13 cellular contexts compared by ENCODE assay signal in the genomic region with DNA sequence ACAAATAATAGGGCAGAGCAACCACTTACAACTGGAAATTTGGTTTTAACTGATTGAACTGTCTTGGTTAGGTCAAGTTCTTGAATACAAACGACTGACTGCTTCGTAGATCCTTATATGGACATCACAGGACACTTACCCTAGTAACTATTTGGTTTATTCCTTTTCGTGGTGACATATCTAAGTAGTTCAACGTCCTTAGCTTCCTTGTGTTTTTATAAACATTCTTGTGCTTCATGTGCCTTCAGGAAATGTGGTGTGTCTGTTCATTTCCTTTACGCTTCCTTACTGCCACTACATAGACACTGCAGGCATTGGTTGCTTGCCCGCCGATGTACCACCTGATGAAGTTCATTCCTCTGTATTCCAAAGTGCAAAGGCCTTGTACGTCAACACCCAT. TPM values are rescaled to one million over a fixed set of nuclear protein-coding genes. Genes with fewer than 3 reads are reported as not detected.
DNase-seq lines count a peak whose midpoint lies in the region; ATAC-seq and TF ChIP-seq lines count a peak whose summit lies in the region.
"Had no signal": no experiment of that assay in that cellular context is flagged by ENCODE, and none has a peak within 500 bp of the region (broad histone marks: within the 10 kb centered on the region; RNA-seq: fewer than 3 reads in every experiment).

No MANE protein-coding gene starts in this region.

- intact Hi-C loops in natural killer cell (cut with micrococcal nuclease) (no loop called here), vagina (cut with DNase I) (loop anchor here (5.0 kb wide), 1 partner anchor 193 kb away; no protein-coding TSS in a partner anchor)

- peaks cover 33% of the 10 kb centered on the region for H3K36me3 Mint-ChIP-seq in activated CD8-positive, alpha-beta memory T cell treated with anti-CD3 and anti-CD28 coated beads, Interleukin-2, amount 10 ng/mL, durations not matched to agents 7 days and 5 days
- peaks cover 4% of the 10 kb centered on the region for H3K36me3 Mint-ChIP-seq in natural killer cell

- peaks cover 31% of the 10 kb centered on the region for H3K4me1 Mint-ChIP-seq in activated CD8-positive, alpha-beta memory T cell treated with anti-CD3 and anti-CD28 coated beads, Interleukin-2, amount 10 ng/mL, durations not matched to agents 7 days and 5 days
- H3K4me1 Mint-ChIP-seq in natural killer cell = peaks cover 37 to 41% of the 10 kb centered on the region in 2 donors

- no peak for TF ChIP-seq EP300 in tibial nerve (IDR thresholded peaks at IDR 0.05)

- H3K27me3 Mint-ChIP-seq in activated CD8-positive, alpha-beta memory T cell treated with anti-CD3 and anti-CD28 coated beads, Interleukin-2, amount 10 ng/mL, durations not matched to agents 7 days and 5 days = no peaks in the 10 kb centered on the region
- no peaks in the 10 kb centered on the region for H3K27me3 Mint-ChIP-seq in natural killer cell (ENCODE audit: low read depth in 2 of 2)

- H3K27ac ChIP-seq in vagina (no peak overlapping the region), tibial nerve (no peak overlapping the region)
- H3K27ac ChIP-seq: epithelial cell of prostate had no signal

- no peak for TF ChIP-seq POLR2A in vagina (IDR thresholded peaks at IDR 0.05)
- TF ChIP-seq POLR2A in tibial nerve (IDR thresholded peaks at IDR 0.05) = no peak

- H3K9me3 ChIP-seq in vagina (no peaks in the 10 kb centered on the region), tibial nerve (no peaks in the 10 kb centered on the region)

- H3K36me3 ChIP-seq in vagina = peaks cover 0 to 33% of the 10 kb centered on the region in 2 donors
- H3K36me3 ChIP-seq in tibial nerve = peaks cover 1 to 51% (median 2%) of the 10 kb centered on the region in 3 donors

- ATAC-seq in activated CD8-positive, alpha-beta memory T cell treated with anti-CD3 and anti-CD28 coated beads, Interleukin-2, amount 10 ng/mL, durations not matched to agents 7 days and 5 days = no peak
- peak; percentile 56 to 76 (median 62) for ATAC-seq in natural killer cell

- H3K4me1 ChIP-seq in vagina = peaks cover 14% of the 10 kb centered on the region
- H3K4me1 ChIP-seq in tibial nerve = peaks cover 0 to 27% (median 8%) of the 10 kb centered on the region in 4 donors

- CTCF ChIA-PET in activated CD8-positive, alpha-beta memory T cell treated with anti-CD3 and anti-CD28 coated beads, Interleukin-2, amount 10 ng/mL, durations not matched to agents 7 days and 5 days (lab: Charles Lee) = interaction anchor here (1.2 to 2.0 kb wide), 3 partner anchors 9 to 194 kb away, joined by 7 to 8 read pairs (median 8); no protein-coding TSS in a partner anchor

- H3K4me3 ChIP-seq in choroid plexus epithelial cell (ENCODE audit: low read depth, low read length) (no peak overlapping the region), vagina (no peak overlapping the region), tibial nerve (no peak overlapping the region)

- TF ChIP-seq CTCF in choroid plexus epithelial cell (conservative IDR thresholded peaks at IDR 0.05; ENCODE audit: low read depth, low read length) = no peak
- TF ChIP-seq CTCF in natural killer cell (IDR thresholded peaks at IDR 0.05) = no peak
- TF ChIP-seq CTCF in vagina (IDR thresholded peaks at IDR 0.05) = no peak
- TF ChIP-seq CTCF in tibial nerve (IDR thresholded peaks at IDR 0.05) = no peak

- no peak overlapping the region for H3K4me3 Mint-ChIP-seq in activated CD8-positive, alpha-beta memory T cell treated with anti-CD3 and anti-CD28 coated beads, Interleukin-2, amount 10 ng/mL, durations not matched to agents 7 days and 5 days
- H3K4me3 Mint-ChIP-seq in natural killer cell = peak overlapping the region; percentile 15
- H3K4me3 Mint-ChIP-seq: H9 had no signal

- H3K27me3 ChIP-seq in vagina = no peaks in the 10 kb centered on the region
- no peaks in the 10 kb centered on the region for H3K27me3 ChIP-seq in tibial nerve

- DNase-seq in activated CD8-positive, alpha-beta memory T cell treated with anti-CD3 and anti-CD28 coated beads, Interleukin-2, amount 10 ng/mL, durations not matched to agents 7 days and 5 days = no peak
- DNase-seq in activated CD8-positive, alpha-beta memory T cell treated with anti-CD3 and anti-CD28 coated beads, Interleukin-2, amount 50 U/mL, for 48 hours = no peak
- peak; percentile 90 to 95 for DNase-seq in Kasumi-1 (lab: John Stamatoyannopoulos, UW)
- peak; percentile 57 for DNase-seq in choroid plexus epithelial cell (ENCODE audit: low read depth)
- no peak for DNase-seq in natural killer cell
- no peak for DNase-seq in vagina (ENCODE audit: extremely low spot score in 2 of 2)
- DNase-seq in tibial nerve (ENCODE audit: low spot score in 2 of 2) = no peak
- DNase-seq in SHP77 treated with DMSO at 0.1 percent for 48 hours (lab: John Stamatoyannopoulos, UW) = no peak
- DNase-seq: Calu3, H9, SIG-M5, substantia nigra had no signal

- H3K9me3 Mint-ChIP-seq in activated CD8-positive, alpha-beta memory T cell treated with anti-CD3 and anti-CD28 coated beads, Interleukin-2, amount 10 ng/mL, durations not matched to agents 7 days and 5 days (ENCODE audit: low read depth) = no peaks in the 10 kb centered on the region
- no peaks in the 10 kb centered on the region for H3K9me3 Mint-ChIP-seq in natural killer cell
- H3K9me3 Mint-ChIP-seq: H9 had no signal

- peak overlapping the region; percentile 12 for H3K27ac Mint-ChIP-seq in activated CD8-positive, alpha-beta memory T cell treated with anti-CD3 and anti-CD28 coated beads, Interleukin-2, amount 10 ng/mL, durations not matched to agents 7 days and 5 days
- H3K27ac Mint-ChIP-seq in natural killer cell = peak overlapping the region; percentile 19 to 66

- 71 to 75% methylated on average over 8 of the region's 8 CpGs for WGBS in tibial nerve, 2 donors

RNA-seq across cellular contexts. Expression of a gene that starts 59.3 kb away (rescaled TPM):
- 100 to 1,000 TPM in 1 of 2 experiments, 10 to 100 TPM in 1; 90.9 to 117 TPM for total RNA-seq in activated CD8-positive, alpha-beta memory T cell treated with anti-CD3 and anti-CD28 coated beads, Interleukin-2, amount 10 ng/mL, durations not matched to agents 7 days and 5 days
- total RNA-seq in natural killer cell (100 to 1,000 TPM in 2 of 3 donors, 10 to 100 TPM in 1; 78.4 to 103 (median 100) TPM), vagina (42.5 TPM), tibial nerve (10 to 100 TPM; 31.7 to 56.1 (median 43.2) TPM)

Comparison
In these comparisons a context has a peak if more than half of its experiments do, and no peak if none do; other contexts are left out.
1. DNase-seq: peak in Kasumi-1 (2 of 2) and choroid plexus epithelial cell (single experiment); none in activated CD8-positive, alpha-beta memory T cell treated with anti-CD3 and anti-CD28 coated beads, Interleukin-2, amount 10 ng/mL, durations not matched to agents 7 days and 5 days (single experiment), activated CD8-positive, alpha-beta memory T cell treated with anti-CD3 and anti-CD28 coated beads, Interleukin-2, amount 50 U/mL, for 48 hours (single experiment), natural killer cell (single experiment), vagina (0 of 2), tibial nerve (0 of 2) and SHP77 treated with DMSO at 0.1 percent for 48 hours (single experiment).